Comparison of ENCODE assay signal across 21 cellular contexts in the genomic region with DNA sequence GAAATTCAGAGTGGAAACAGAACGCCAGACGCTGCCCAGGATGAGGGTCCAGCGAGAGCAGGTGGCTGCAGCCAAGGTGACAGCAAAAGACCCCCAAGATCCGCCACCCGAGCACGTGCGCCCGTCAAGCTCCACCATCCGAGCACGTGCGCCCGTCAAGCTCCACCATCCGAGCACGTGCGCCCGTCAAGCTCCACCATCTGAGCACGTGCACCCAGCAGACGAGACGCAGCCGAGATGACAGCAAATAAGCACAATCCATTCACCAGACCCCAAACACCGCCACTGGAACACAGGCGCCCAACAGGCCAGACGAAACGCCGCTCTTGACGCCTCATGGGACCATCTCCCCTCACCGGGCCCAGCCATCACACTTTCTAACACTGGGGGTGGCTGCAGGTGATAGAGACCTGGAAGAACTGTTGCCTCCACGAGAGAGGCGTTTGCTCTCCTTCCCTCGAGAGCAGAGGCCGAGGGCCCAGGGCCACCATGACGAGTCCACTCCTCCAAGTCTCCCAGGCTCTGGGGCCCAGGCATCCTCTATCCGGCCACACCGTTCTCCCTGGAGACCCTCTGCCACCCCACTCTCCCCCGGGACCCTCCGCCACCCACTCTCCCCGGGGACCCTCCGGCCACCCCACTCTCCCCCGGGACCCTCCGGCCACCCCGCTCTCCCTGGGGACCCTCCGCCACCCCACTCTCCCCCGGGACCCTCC.
"Had no signal": no experiment of that assay in that cellular context is flagged by ENCODE, and none has a peak within 500 bp of the region (broad histone marks: within the 10 kb centered on the region; RNA-seq: fewer than 3 reads in every experiment).

No MANE protein-coding gene starts in this region.

- H3K9me3 Mint-ChIP-seq: central memory CD8-positive, alpha-beta T cell had no signal

- DNase-seq: activated CD4-positive, alpha-beta T cell treated with anti-CD3 and anti-CD28 coated beads, Interleukin-2, amount 50 U/mL, for 1 hour; activated CD8-positive, alpha-beta T cell treated with anti-CD3 and anti-CD28 coated beads, Interleukin-2, amount 10 ng/mL, durations not matched to agents 7 days and 5 days; activated naive CD4-positive, alpha-beta T cell; colonic mucosa; left ventricle myocardium inferior; stimulated activated CD4-positive, alpha-beta T cell treated with anti-CD3 and anti-CD28 coated beads, Interleukin-2, amount 100 ng/mL, for 48 hours; stimulated activated CD8-positive, alpha-beta memory T cell treated with anti-CD3 and anti-CD28 coated beads, Interleukin-4, amount 100 ng/mL, for 48 hours; stimulated activated naive CD4-positive, alpha-beta T cell had no signal

- ATAC-seq: activated CD4-positive, CD25-positive, alpha-beta regulatory T cell treated with anti-CD3 and anti-CD28 coated beads, Interleukin-2, amount 50 U/mL, for 24 hours; activated CD8-positive, alpha-beta T cell treated with anti-CD3 and anti-CD28 coated beads, Interleukin-2, amount 10 ng/mL, durations not matched to agents 7 days and 5 days; gastroesophageal sphincter; pancreas; right lobe of liver; SK-N-SH treated with all-trans-retinoic acid at 6 μM for 48 hours had no signal

- H3K27me3 ChIP-seq: colonic mucosa, right lobe of liver had no signal

- H3K36me3 Mint-ChIP-seq: activated naive CD8-positive, alpha-beta T cell; memory B cell had no signal

- H3K9me3 ChIP-seq: colonic mucosa, gastroesophageal sphincter, left ventricle myocardium inferior, pancreas, right lobe of liver, upper lobe of left lung had no signal

- H3K4me3 ChIP-seq: colonic mucosa, gastroesophageal sphincter, left ventricle myocardium inferior, pancreas, right lobe of liver, smooth muscle cell, upper lobe of left lung had no signal

- H3K27ac Mint-ChIP-seq: activated CD8-positive, alpha-beta T cell treated with anti-CD3 and anti-CD28 coated beads, Interleukin-2, amount 10 ng/mL, durations not matched to agents 7 days and 5 days; activated naive CD8-positive, alpha-beta T cell; memory B cell; nephron had no signal

- H3K4me1 ChIP-seq: colonic mucosa, gastroesophageal sphincter, left ventricle myocardium inferior, pancreas, right lobe of liver, upper lobe of left lung had no signal

- H3K27ac ChIP-seq: colonic mucosa, epithelial cell of prostate, gastroesophageal sphincter, left ventricle myocardium inferior, pancreas, right lobe of liver, upper lobe of left lung, VCaP had no signal

- H3K36me3 ChIP-seq: colonic mucosa, gastroesophageal sphincter, left ventricle myocardium inferior, pancreas, right lobe of liver, upper lobe of left lung had no signal

- H3K4me3 Mint-ChIP-seq: activated CD8-positive, alpha-beta T cell treated with anti-CD3 and anti-CD28 coated beads, Interleukin-2, amount 10 ng/mL, durations not matched to agents 7 days and 5 days; activated naive CD8-positive, alpha-beta T cell; central memory CD8-positive, alpha-beta T cell; memory B cell; nephron had no signal

- H3K4me1 Mint-ChIP-seq: central memory CD8-positive, alpha-beta T cell had no signal
